ENCODE assay signal across 1 cellular context in genomic region chr17:73304971-73305786, GRCh38.
TF ChIP-seq lines count a peak whose summit lies in the region.

No MANE protein-coding gene starts in this region.

TF ChIP-seq in WTC11, 78 proteins besides CTCF, POLR2A, EP300 and RAD21 (continued from another document):
- TF ChIP-seq MAX (CRISPR knock-in tag; IDR thresholded peaks at IDR 0.05) (0 out of 2 replicates have a peak, but pooled peaks have one; percentile 37), ETV6 (CRISPR knock-in tag; IDR thresholded peaks at IDR 0.05) (peak; percentile 82), ZBTB43 (CRISPR knock-in tag; IDR thresholded peaks at IDR 0.05) (no peak), IRF2 (CRISPR knock-in tag; IDR thresholded peaks at IDR 0.05; ENCODE audit: borderline replicate concordance, low read depth) (no peak), CREM (CRISPR knock-in tag; IDR thresholded peaks at IDR 0.05) (no peak), ZSCAN18 (CRISPR knock-in tag; IDR thresholded peaks at IDR 0.05) (no peak)
- TF ChIP-seq, protein P1, sequence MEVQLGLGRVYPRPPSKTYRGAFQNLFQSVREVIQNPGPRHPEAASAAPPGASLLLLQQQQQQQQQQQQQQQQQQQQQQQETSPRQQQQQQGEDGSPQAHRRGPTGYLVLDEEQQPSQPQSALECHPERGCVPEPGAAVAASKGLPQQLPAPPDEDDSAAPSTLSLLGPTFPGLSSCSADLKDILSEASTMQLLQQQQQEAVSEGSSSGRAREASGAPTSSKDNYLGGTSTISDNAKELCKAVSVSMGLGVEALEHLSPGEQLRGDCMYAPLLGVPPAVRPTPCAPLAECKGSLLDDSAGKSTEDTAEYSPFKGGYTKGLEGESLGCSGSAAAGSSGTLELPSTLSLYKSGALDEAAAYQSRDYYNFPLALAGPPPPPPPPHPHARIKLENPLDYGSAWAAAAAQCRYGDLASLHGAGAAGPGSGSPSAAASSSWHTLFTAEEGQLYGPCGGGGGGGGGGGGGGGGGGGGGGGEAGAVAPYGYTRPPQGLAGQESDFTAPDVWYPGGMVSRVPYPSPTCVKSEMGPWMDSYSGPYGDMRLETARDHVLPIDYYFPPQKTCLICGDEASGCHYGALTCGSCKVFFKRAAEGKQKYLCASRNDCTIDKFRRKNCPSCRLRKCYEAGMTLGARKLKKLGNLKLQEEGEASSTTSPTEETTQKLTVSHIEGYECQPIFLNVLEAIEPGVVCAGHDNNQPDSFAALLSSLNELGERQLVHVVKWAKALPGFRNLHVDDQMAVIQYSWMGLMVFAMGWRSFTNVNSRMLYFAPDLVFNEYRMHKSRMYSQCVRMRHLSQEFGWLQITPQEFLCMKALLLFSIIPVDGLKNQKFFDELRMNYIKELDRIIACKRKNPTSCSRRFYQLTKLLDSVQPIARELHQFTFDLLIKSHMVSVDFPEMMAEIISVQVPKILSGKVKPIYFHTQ (CRISPR knock-in tag; IDR thresholded peaks at IDR 0.05), result no peak
- TF ChIP-seq, protein P2, sequence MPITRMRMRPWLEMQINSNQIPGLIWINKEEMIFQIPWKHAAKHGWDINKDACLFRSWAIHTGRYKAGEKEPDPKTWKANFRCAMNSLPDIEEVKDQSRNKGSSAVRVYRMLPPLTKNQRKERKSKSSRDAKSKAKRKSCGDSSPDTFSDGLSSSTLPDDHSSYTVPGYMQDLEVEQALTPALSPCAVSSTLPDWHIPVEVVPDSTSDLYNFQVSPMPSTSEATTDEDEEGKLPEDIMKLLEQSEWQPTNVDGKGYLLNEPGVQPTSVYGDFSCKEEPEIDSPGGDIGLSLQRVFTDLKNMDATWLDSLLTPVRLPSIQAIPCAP (CRISPR knock-in tag; IDR thresholded peaks at IDR 0.05), result no peak
- TF ChIP-seq, protein P3, sequence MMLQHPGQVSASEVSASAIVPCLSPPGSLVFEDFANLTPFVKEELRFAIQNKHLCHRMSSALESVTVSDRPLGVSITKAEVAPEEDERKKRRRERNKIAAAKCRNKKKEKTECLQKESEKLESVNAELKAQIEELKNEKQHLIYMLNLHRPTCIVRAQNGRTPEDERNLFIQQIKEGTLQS (CRISPR knock-in tag; conservative IDR thresholded peaks at IDR 0.05), result no peak
